13 cellular contexts compared by ENCODE assay signal in the genomic region with DNA sequence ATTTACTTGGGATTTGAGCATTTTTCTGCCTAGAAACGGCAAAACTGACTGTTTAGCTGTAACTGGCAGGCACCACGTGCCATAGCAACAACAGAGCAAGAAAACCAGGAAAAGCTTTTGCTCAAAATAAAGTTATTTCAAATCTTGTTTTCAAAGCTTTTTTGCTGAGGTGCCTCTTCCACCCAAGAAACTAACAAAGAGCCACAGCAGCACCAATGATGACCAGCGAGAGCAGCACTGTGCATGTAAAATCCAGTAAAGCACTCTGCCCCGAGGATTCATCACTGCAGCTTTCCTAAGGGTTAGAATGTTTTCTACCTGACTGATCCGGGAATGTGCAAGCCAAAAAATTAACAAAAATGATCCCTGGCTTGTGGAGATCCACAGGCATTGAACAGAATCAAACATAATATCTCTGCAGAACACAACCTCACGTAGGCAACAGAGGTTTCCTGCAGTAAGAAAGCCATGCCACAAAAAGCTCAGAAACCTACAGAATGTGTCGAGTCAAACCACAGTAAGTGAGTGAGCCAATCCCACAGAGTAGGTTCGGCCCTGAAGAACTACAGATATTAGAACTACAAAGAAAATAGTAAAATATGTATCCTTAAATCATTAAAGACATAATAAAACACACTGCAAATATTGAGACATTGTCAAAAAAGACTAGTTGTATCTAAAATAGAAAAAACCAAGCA. TPM values are rescaled to one million over a fixed set of nuclear protein-coding genes. Genes with fewer than 3 reads are reported as not detected.
DNase-seq lines count a peak whose midpoint lies in the region; ATAC-seq and TF ChIP-seq lines count a peak whose summit lies in the region.
"Had no signal": no experiment of that assay in that cellular context is flagged by ENCODE, and none has a peak within 500 bp of the region (broad histone marks: within the 10 kb centered on the region; RNA-seq: fewer than 3 reads in every experiment).

No MANE protein-coding gene starts in this region.

- ATAC-seq in GM19351 (IDR thresholded peaks at IDR 0.05; ENCODE audit: unreplicated experiment): no peak
- ATAC-seq: effector memory CD8-positive, alpha-beta T cell had no signal

- TF ChIP-seq RAD21 in Ishikawa (IDR thresholded peaks at IDR 0.05; ENCODE audit: low read depth): no peak; the same call in 1 of the 2 replicates

- DNase-seq in AG09309 (ENCODE audit: low read depth) (no peak), astrocyte of the cerebellum (ENCODE audit: low read depth) (no peak), midbrain (lab: John Stamatoyannopoulos, UW) (peak; percentile 6), OCI-M2 (lab: John Stamatoyannopoulos, UW; ENCODE audit: unreplicated experiment) (no peak), left ventricle myocardium inferior (no peak)
- no peak for DNase-seq in stimulated activated CD4-positive, alpha-beta T cell treated with anti-CD3 and anti-CD28 coated beads, Interleukin-15, amount 100 ng/mL, for 24 hours
- DNase-seq: activated CD4-positive, alpha-beta T cell treated with anti-CD3 and anti-CD28 coated beads, Interleukin-2, amount 10 ng/mL, durations not matched to agents 24 days and 14 days; CD4-positive, CD25-positive, alpha-beta regulatory T cell; effector memory CD8-positive, alpha-beta T cell; NCI-H446 treated with DMSO at 0.1 percent for 48 hours had no signal

- H3K9me3 ChIP-seq in left ventricle myocardium inferior (replicated peaks): no peaks in the 10 kb centered on the region

- in situ Hi-C loops in astrocyte of the cerebellum (cut with HindIII; ENCODE audit: low sequenced_read_pairs): no loop called here

- no peak for TF ChIP-seq EP300 in Ishikawa (IDR thresholded peaks at IDR 0.05; ENCODE audit: borderline replicate concordance)

- H3K27me3 ChIP-seq in left ventricle myocardium inferior (ENCODE audit: low read depth): peaks cover 27% of the 10 kb centered on the region

- H3K4me1 ChIP-seq in left ventricle myocardium inferior: no peaks in the 10 kb centered on the region

- H3K4me3 ChIP-seq in AG09309 (ENCODE audit: control insufficient read depth, low read depth, low read length) (no peak overlapping the region), astrocyte of the cerebellum (ENCODE audit: low read depth, low read length) (no peak overlapping the region), left ventricle myocardium inferior (no peak overlapping the region)

- intact Hi-C loops in left ventricle myocardium inferior (cut with micrococcal nuclease): loop anchor here (5.0 kb wide), 1 partner anchor 316 kb away; no protein-coding TSS in a partner anchor

- peak; percentile 24 for TF ChIP-seq CTCF in AG09309 (IDR thresholded peaks at IDR 0.05; ENCODE audit: control insufficient read depth, insufficient read depth, low read depth, low read length, missing control alignments)
- peak; percentile 46 for TF ChIP-seq CTCF in astrocyte of the cerebellum (IDR thresholded peaks at IDR 0.05; ENCODE audit: low read depth, low read length, missing control alignments)
- TF ChIP-seq CTCF in left ventricle myocardium inferior (IDR thresholded peaks at IDR 0.05; ENCODE audit: borderline replicate concordance): no peak

- H3K27ac ChIP-seq in left ventricle myocardium inferior (replicated peaks): no peak overlapping the region

- H3K36me3 ChIP-seq in left ventricle myocardium inferior: no peaks in the 10 kb centered on the region

TF ChIP-seq in Ishikawa, 13 proteins besides CTCF, POLR2A, EP300 and RAD21:
- TF ChIP-seq TCF12 (IDR thresholded peaks at IDR 0.05; ENCODE audit: low read depth) (peak; percentile 19; the same call in 1 of the 2 replicates), NFIC (IDR thresholded peaks at IDR 0.05) (no peak)
- TF ChIP-seq, protein P1, sequence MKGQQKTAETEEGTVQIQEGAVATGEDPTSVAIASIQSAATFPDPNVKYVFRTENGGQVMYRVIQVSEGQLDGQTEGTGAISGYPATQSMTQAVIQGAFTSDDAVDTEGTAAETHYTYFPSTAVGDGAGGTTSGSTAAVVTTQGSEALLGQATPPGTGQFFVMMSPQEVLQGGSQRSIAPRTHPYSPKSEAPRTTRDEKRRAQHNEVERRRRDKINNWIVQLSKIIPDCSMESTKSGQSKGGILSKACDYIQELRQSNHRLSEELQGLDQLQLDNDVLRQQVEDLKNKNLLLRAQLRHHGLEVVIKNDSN (IDR thresholded peaks at IDR 0.05): peak; percentile 40
- TF ChIP-seq, protein P2, sequence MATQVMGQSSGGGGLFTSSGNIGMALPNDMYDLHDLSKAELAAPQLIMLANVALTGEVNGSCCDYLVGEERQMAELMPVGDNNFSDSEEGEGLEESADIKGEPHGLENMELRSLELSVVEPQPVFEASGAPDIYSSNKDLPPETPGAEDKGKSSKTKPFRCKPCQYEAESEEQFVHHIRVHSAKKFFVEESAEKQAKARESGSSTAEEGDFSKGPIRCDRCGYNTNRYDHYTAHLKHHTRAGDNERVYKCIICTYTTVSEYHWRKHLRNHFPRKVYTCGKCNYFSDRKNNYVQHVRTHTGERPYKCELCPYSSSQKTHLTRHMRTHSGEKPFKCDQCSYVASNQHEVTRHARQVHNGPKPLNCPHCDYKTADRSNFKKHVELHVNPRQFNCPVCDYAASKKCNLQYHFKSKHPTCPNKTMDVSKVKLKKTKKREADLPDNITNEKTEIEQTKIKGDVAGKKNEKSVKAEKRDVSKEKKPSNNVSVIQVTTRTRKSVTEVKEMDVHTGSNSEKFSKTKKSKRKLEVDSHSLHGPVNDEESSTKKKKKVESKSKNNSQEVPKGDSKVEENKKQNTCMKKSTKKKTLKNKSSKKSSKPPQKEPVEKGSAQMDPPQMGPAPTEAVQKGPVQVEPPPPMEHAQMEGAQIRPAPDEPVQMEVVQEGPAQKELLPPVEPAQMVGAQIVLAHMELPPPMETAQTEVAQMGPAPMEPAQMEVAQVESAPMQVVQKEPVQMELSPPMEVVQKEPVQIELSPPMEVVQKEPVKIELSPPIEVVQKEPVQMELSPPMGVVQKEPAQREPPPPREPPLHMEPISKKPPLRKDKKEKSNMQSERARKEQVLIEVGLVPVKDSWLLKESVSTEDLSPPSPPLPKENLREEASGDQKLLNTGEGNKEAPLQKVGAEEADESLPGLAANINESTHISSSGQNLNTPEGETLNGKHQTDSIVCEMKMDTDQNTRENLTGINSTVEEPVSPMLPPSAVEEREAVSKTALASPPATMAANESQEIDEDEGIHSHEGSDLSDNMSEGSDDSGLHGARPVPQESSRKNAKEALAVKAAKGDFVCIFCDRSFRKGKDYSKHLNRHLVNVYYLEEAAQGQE (IDR thresholded peaks at IDR 0.05; ENCODE audit: low read depth): no peak

RNA-seq across cellular contexts. Expression of a gene that starts 7.4 kb away (rescaled TPM):
- 0.99 TPM for total RNA-seq in left ventricle myocardium inferior

RNA-seq across cellular contexts. Expression of a gene that starts 51.0 kb away (rescaled TPM):
- not detected for total RNA-seq in left ventricle myocardium inferior
- total RNA-seq: activated CD4-positive, alpha-beta T cell treated with anti-CD3 and anti-CD28 coated beads, Interleukin-2, amount 10 ng/mL, durations not matched to agents 24 days and 14 days; CD4-positive, CD25-positive, alpha-beta regulatory T cell; ureter had no signal
